ENCODE assay signal across 8 cellular contexts in the genomic region with DNA sequence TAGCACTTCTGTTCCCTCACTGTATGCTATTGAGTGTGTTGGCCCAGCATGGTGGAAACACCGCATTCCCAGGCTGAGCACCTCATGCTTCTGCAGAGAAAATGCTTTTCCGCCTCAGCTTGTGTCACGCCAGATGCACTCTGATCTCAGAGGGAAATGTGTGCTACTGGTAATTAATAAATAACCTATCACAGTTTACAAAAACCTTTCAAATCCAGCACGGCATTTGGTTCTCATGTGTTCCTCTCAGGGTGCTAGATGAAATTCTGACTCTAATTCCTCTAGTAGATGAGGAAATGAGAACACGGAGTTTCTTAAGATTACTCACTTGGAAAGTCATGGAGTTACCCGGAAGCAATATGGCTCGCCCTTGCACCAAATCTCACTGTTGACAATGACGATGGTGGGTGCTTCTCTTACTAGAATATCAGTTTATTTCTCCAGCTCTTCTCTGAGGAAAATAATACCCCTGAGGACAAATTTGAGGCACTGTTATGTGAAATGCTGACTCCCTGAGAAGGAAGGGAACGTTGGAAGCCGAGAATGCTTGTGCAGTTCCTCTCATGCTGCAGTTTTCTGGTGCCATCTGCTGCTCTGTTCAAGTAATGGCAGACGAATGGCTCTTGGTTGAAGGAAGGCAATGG.
A peak's percentile ranks its signal among the peaks of the same experiment; 100 is the strongest.
DNase-seq lines count a peak whose midpoint lies in the region; ATAC-seq and TF ChIP-seq lines count a peak whose summit lies in the region.

No MANE protein-coding gene starts in this region.

- peak; percentile 97 for TF ChIP-seq RAD21 in neural cell (conservative IDR thresholded peaks at IDR 0.05)

- H3K9me2 ChIP-seq in neural cell (ENCODE audit: insufficient read depth, low read length): no peaks in the 10 kb centered on the region

- H3K79me2 ChIP-seq in neural cell (replicated peaks; ENCODE audit: insufficient read depth, low read length): no peaks in the 10 kb centered on the region

- peak; percentile 76 for ATAC-seq in HG03378 (IDR thresholded peaks at IDR 0.05; ENCODE audit: unreplicated experiment)

- no peaks in the 10 kb centered on the region for H3K9me3 ChIP-seq in neural cell (ENCODE audit: low read length)

- H3K27ac ChIP-seq in neural cell (ENCODE audit: low read length): no peak overlapping the region

- TF ChIP-seq CTCF in neural cell (IDR thresholded peaks at IDR 0.05; ENCODE audit: poor library complexity, severe bottlenecking): peak; percentile 94

- H4K20me1 ChIP-seq in neural cell (ENCODE audit: insufficient read depth): no peaks in the 10 kb centered on the region

- peak; percentile 17 for DNase-seq in DMS 273 treated with DMSO at 0.1 percent for 48 hours (lab: John Stamatoyannopoulos, UW)
- peak; percentile 6 for DNase-seq in GM19240 (ENCODE audit: insufficient read length, low spot score)
- DNase-seq in NCI-H345 (lab: John Stamatoyannopoulos, UW): peak; percentile 69
- peak; percentile 5 for DNase-seq in activated CD4-positive, alpha-beta T cell treated with anti-CD3 and anti-CD28 coated beads, Interleukin-2, amount 50 U/mL, for 1 hour
- DNase-seq in fibroblast of the conjunctiva (ENCODE audit: low read depth): peak; percentile 83
- no peak for DNase-seq in stimulated activated CD8-positive, alpha-beta memory T cell treated with anti-CD3 and anti-CD28 coated beads, Interleukin-4, amount 100 ng/mL, for 48 hours

- no peak for TF ChIP-seq EP300 in neural cell (conservative IDR thresholded peaks at IDR 0.05; ENCODE audit: poor library complexity, severe bottlenecking)

- no peaks in the 10 kb centered on the region for H3K27me3 ChIP-seq in neural cell (ENCODE audit: insufficient read depth, low read depth, low read length)

- no peaks in the 10 kb centered on the region for H3K36me3 ChIP-seq in neural cell (ENCODE audit: insufficient read depth, low read length)

- H3K9ac ChIP-seq in neural cell (ENCODE audit: low read length): no peak overlapping the region

- no peak overlapping the region for H2AFZ ChIP-seq in neural cell (ENCODE audit: low read depth, low read length)

- H3F3A ChIP-seq in neural cell (ENCODE audit: insufficient read depth, low read length, poor library complexity, severe bottlenecking): no peaks in the 10 kb centered on the region

- H3K4me2 ChIP-seq in neural cell (ENCODE audit: low read length): no peak overlapping the region

- H3K4me3 ChIP-seq in neural cell (ENCODE audit: low read length): no peak overlapping the region

TF ChIP-seq in neural cell, 6 proteins besides CTCF, POLR2A, EP300 and RAD21:
- TF ChIP-seq MXI1 (conservative IDR thresholded peaks at IDR 0.05; ENCODE audit: poor library complexity, severe bottlenecking) (no peak), SMC3 (conservative IDR thresholded peaks at IDR 0.05; ENCODE audit: poor library complexity) (peak; percentile 98)
